ENCODE assay signal across 8 cellular contexts in genomic region chr14:49892301-49892635, GRCh38. TPM values are rescaled to one million over a fixed set of nuclear protein-coding genes. Genes with fewer than 3 reads are reported as not detected.
A peak's percentile ranks its signal among the peaks of the same experiment; 100 is the strongest.
DNase-seq lines count a peak whose midpoint lies in the region; ATAC-seq, FAIRE-seq and TF ChIP-seq lines count a peak whose summit lies in the region.

No MANE protein-coding gene starts in this region.

- H3K27ac Mint-ChIP-seq in Caco-2 (ENCODE audit: unreplicated experiment), result peak overlapping the region; percentile 98

- no peaks in the 10 kb centered on the region for H3K9me3 ChIP-seq in Caco-2
- H3K9me3 ChIP-seq in neuron (ENCODE audit: low read length), result no peaks in the 10 kb centered on the region

- no peak for TF ChIP-seq CTCF in Caco-2 (IDR thresholded peaks at IDR 0.05; ENCODE audit: insufficient read depth in 1 of 2, low read depth in 1 of 2, low read length in 1 of 2, severe bottlenecking in 1 of 2, unreplicated experiment in 1 of 2)

- H3K27me3 Mint-ChIP-seq in Caco-2 (ENCODE audit: insufficient read depth, unreplicated experiment), result no peaks in the 10 kb centered on the region

- H3K4me3 ChIP-seq in Caco-2 (ENCODE audit: low read depth, low read length) (peak overlapping the region; percentile 48), neuron (ENCODE audit: low read length) (peak overlapping the region; percentile 73)

- H3K4me1 ChIP-seq in Caco-2, result peaks cover 13% of the 10 kb centered on the region
- H3K4me1 ChIP-seq in neuron (ENCODE audit: insufficient read depth, low read length), result peaks cover 27% of the 10 kb centered on the region

- peak overlapping the region; percentile 91 for H3K4me3 Mint-ChIP-seq in Caco-2 (ENCODE audit: unreplicated experiment)

- intact Hi-C loops in Caco-2 (cut with micrococcal nuclease; ENCODE audit: unreplicated experiment), result loop anchor here (1.0 to 10.0 kb wide), 7 partner anchors 24 to 213 kb away; no protein-coding TSS in a partner anchor

- POLR2A ChIA-PET in Caco-2 (lab: Charles Lee), result interaction anchor here (0.6 to 1.8 kb wide), 10 partner anchors 24 to 199 kb away, joined by 3 to 13 read pairs (median 4); partner anchors contain the start of gene NEMF

- no peaks in the 10 kb centered on the region for H3K9me3 Mint-ChIP-seq in Caco-2 (ENCODE audit: unreplicated experiment)

- CTCF ChIA-PET in Caco-2 (lab: Charles Lee), result interaction anchor here (0.5 to 0.9 kb wide), 5 partner anchors 10 to 414 kb away, joined by 3 to 13 read pairs (median 3); no protein-coding TSS in a partner anchor

- H3K27me3 ChIP-seq in Caco-2 (replicated peaks; ENCODE audit: control insufficient read depth, insufficient read depth, low read length), result no peaks in the 10 kb centered on the region
- no peaks in the 10 kb centered on the region for H3K27me3 ChIP-seq in neuron (ENCODE audit: insufficient read depth, low read length)

- H3K36me3 Mint-ChIP-seq in Caco-2 (ENCODE audit: insufficient read depth, unreplicated experiment), result peaks cover 52% of the 10 kb centered on the region

- no peak for FAIRE-seq in frontal cortex (lab: Jason Lieb, UNC)

- DNase-seq in Caco-2, result peak in 1 of 2 experiments; percentile 54
- DNase-seq in HT-29 (ENCODE audit: low spot score), result peak; percentile 58
- DNase-seq in NOMO-1 treated with dmso at 0.1 percent for 144 hours (lab: John Stamatoyannopoulos, UW; ENCODE audit: unreplicated experiment), result peak; percentile 67
- peak; percentile 54 for DNase-seq in activated naive CD4-positive, alpha-beta T cell treated with anti-CD3 and anti-CD28 coated beads, Interleukin-2, amount 50 U/mL, for 16 hours
- DNase-seq in frontal cortex (ENCODE audit: low spot score in 2 of 2), result peak; percentile 62 to 76
- no peak for DNase-seq in mesenteric fat pad (ENCODE audit: low spot score)

- H2AFZ ChIP-seq in neuron (ENCODE audit: low read depth, low read length), result peak overlapping the region; percentile 84

- TSS peak; percentile 84 for BruUV-seq in Caco-2 (replicated peaks; lab: Mats Ljungman, UMichigan)

- H3K4me1 Mint-ChIP-seq in Caco-2 (ENCODE audit: low read depth, unreplicated experiment), result peaks cover 30% of the 10 kb centered on the region

- peak; percentile 47 for ATAC-seq in GM19438 (IDR thresholded peaks at IDR 0.05; ENCODE audit: low read depth, unreplicated experiment)

- H3K36me3 ChIP-seq in Caco-2 (ENCODE audit: control insufficient read depth, insufficient read depth, low read length), result no peaks in the 10 kb centered on the region
- peaks cover 20% of the 10 kb centered on the region for H3K36me3 ChIP-seq in neuron (ENCODE audit: insufficient read depth, low read length)

RNA-seq across cellular contexts. Expression of gene ARF6, which starts 0.6 kb away (rescaled TPM):
- total RNA-seq in Caco-2 (2022), result 58.1 and 58.8 TPM in 2 replicates
- 47.1 and 47.3 TPM in 2 replicates for total RNA-seq in HT-29 (2014; rRNA removed; shearing (Covaris generic))
- 59.1 TPM for total RNA-seq in frontal cortex
- total RNA-seq in mesenteric fat pad, result 61.5 TPM

RNA-seq across cellular contexts. Expression of gene NEMF, which starts 39.7 kb away (rescaled TPM):
- 57.4 and 62.7 TPM in 2 replicates for total RNA-seq in Caco-2 (2022)
- total RNA-seq in HT-29 (2014; rRNA removed; shearing (Covaris generic)), result 12.4 and 20.0 TPM in 2 replicates
- 132 TPM for total RNA-seq in frontal cortex
- 72.0 TPM for total RNA-seq in mesenteric fat pad
